ENCODE assay signal across 2 cellular contexts in the genomic region with DNA sequence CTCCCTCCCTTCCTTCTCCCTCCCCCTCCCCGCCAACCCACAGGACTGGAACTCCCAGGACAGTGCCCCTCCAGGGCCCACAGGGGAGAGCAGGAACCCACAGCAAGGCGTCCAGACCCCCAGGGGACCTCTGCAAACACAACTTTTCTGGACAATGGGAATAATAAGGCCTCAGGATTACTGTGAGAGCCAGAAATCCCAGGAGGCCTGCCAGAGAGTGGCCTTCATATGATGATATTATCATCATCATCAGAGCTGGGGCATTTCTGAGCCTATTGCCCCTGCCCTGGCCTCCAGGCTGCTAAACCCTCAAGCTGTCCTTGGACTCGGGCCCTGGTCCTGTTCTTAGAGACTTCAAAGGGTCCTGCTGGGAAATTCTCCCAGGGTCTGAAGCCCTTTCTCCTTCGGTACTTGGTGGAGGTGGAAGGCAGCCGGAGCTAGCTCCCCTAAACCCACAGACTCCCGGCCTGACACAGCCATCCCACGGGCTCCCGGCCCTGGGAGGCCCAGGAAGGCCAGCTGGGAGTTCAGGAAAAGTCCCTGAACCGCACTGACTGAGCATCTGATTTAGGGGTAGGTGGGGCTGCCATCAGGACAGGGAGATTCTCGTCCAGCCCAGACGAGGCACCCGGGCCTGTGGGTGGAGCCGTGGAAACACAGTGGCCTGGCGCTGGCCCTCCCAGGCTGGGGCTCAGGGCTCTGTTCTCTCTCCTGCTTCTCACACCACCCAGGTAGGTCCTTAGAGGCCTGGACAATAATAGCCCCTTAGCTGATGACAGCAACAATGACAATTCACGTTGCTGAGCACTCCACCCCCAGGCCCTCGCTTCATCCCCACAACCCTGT.
TF ChIP-seq lines count a peak whose summit lies in the region.

No MANE protein-coding gene starts in this region.

TF ChIP-seq in SK-N-SH, 30 proteins besides CTCF, POLR2A, EP300 and RAD21 (continued from another document):
- TF ChIP-seq, protein P1, sequence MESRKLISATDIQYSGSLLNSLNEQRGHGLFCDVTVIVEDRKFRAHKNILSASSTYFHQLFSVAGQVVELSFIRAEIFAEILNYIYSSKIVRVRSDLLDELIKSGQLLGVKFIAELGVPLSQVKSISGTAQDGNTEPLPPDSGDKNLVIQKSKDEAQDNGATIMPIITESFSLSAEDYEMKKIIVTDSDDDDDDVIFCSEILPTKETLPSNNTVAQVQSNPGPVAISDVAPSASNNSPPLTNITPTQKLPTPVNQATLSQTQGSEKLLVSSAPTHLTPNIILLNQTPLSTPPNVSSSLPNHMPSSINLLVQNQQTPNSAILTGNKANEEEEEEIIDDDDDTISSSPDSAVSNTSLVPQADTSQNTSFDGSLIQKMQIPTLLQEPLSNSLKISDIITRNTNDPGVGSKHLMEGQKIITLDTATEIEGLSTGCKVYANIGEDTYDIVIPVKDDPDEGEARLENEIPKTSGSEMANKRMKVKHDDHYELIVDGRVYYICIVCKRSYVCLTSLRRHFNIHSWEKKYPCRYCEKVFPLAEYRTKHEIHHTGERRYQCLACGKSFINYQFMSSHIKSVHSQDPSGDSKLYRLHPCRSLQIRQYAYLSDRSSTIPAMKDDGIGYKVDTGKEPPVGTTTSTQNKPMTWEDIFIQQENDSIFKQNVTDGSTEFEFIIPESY (IDR thresholded peaks at IDR 0.05; ENCODE audit: borderline replicate concordance, low read depth) = no peak
- TF ChIP-seq JUND (IDR thresholded peaks at IDR 0.05) (no peak), ELF1 (IDR thresholded peaks at IDR 0.05) (no peak), TEAD4 (IDR thresholded peaks at IDR 0.05; ENCODE audit: borderline replicate concordance, insufficient read depth) (no peak), NFIC (IDR thresholded peaks at IDR 0.05; ENCODE audit: borderline replicate concordance) (no peak), POLR2AphosphoS5 (IDR thresholded peaks at IDR 0.05; ENCODE audit: low read depth, low read length) (no peak), FOXM1 (IDR thresholded peaks at IDR 0.05; ENCODE audit: low read depth) (no peak)
- TF ChIP-seq, protein P2, sequence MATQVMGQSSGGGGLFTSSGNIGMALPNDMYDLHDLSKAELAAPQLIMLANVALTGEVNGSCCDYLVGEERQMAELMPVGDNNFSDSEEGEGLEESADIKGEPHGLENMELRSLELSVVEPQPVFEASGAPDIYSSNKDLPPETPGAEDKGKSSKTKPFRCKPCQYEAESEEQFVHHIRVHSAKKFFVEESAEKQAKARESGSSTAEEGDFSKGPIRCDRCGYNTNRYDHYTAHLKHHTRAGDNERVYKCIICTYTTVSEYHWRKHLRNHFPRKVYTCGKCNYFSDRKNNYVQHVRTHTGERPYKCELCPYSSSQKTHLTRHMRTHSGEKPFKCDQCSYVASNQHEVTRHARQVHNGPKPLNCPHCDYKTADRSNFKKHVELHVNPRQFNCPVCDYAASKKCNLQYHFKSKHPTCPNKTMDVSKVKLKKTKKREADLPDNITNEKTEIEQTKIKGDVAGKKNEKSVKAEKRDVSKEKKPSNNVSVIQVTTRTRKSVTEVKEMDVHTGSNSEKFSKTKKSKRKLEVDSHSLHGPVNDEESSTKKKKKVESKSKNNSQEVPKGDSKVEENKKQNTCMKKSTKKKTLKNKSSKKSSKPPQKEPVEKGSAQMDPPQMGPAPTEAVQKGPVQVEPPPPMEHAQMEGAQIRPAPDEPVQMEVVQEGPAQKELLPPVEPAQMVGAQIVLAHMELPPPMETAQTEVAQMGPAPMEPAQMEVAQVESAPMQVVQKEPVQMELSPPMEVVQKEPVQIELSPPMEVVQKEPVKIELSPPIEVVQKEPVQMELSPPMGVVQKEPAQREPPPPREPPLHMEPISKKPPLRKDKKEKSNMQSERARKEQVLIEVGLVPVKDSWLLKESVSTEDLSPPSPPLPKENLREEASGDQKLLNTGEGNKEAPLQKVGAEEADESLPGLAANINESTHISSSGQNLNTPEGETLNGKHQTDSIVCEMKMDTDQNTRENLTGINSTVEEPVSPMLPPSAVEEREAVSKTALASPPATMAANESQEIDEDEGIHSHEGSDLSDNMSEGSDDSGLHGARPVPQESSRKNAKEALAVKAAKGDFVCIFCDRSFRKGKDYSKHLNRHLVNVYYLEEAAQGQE (IDR thresholded peaks at IDR 0.05; ENCODE audit: low read depth, low read length) = no peak
- TF ChIP-seq, protein P3, sequence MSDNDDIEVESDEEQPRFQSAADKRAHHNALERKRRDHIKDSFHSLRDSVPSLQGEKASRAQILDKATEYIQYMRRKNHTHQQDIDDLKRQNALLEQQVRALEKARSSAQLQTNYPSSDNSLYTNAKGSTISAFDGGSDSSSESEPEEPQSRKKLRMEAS (IDR thresholded peaks at IDR 0.05; ENCODE audit: low read depth) = no peak

TF ChIP-seq in SK-N-SH treated with all-trans-retinoic acid at 6 μM for 48 hours, 23 proteins besides CTCF, POLR2A, EP300 and RAD21 (continued from another document):
- TF ChIP-seq, protein P4, sequence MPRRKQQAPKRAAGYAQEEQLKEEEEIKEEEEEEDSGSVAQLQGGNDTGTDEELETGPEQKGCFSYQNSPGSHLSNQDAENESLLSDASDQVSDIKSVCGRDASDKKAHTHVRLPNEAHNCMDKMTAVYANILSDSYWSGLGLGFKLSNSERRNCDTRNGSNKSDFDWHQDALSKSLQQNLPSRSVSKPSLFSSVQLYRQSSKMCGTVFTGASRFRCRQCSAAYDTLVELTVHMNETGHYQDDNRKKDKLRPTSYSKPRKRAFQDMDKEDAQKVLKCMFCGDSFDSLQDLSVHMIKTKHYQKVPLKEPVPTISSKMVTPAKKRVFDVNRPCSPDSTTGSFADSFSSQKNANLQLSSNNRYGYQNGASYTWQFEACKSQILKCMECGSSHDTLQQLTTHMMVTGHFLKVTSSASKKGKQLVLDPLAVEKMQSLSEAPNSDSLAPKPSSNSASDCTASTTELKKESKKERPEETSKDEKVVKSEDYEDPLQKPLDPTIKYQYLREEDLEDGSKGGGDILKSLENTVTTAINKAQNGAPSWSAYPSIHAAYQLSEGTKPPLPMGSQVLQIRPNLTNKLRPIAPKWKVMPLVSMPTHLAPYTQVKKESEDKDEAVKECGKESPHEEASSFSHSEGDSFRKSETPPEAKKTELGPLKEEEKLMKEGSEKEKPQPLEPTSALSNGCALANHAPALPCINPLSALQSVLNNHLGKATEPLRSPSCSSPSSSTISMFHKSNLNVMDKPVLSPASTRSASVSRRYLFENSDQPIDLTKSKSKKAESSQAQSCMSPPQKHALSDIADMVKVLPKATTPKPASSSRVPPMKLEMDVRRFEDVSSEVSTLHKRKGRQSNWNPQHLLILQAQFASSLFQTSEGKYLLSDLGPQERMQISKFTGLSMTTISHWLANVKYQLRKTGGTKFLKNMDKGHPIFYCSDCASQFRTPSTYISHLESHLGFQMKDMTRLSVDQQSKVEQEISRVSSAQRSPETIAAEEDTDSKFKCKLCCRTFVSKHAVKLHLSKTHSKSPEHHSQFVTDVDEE (CRISPR knock-in tag; IDR thresholded peaks at IDR 0.05) = no peak
- no peak for TF ChIP-seq GLIS3 (CRISPR knock-in tag; IDR thresholded peaks at IDR 0.05)
- no peak for TF ChIP-seq CSDC2 (CRISPR knock-in tag; IDR thresholded peaks at IDR 0.05)
- no peak for TF ChIP-seq ZC3H10 (CRISPR knock-in tag; IDR thresholded peaks at IDR 0.05)
- no peak for TF ChIP-seq OSR1 (CRISPR knock-in tag; IDR thresholded peaks at IDR 0.05)
- TF ChIP-seq ISL1 (CRISPR knock-in tag; IDR thresholded peaks at IDR 0.05) = no peak
- TF ChIP-seq TOX (CRISPR knock-in tag; IDR thresholded peaks at IDR 0.05; ENCODE audit: borderline replicate concordance) = no peak
- TF ChIP-seq ARNTL (CRISPR knock-in tag; IDR thresholded peaks at IDR 0.05; ENCODE audit: borderline replicate concordance, low read depth) = no peak
- TF ChIP-seq, protein P5, sequence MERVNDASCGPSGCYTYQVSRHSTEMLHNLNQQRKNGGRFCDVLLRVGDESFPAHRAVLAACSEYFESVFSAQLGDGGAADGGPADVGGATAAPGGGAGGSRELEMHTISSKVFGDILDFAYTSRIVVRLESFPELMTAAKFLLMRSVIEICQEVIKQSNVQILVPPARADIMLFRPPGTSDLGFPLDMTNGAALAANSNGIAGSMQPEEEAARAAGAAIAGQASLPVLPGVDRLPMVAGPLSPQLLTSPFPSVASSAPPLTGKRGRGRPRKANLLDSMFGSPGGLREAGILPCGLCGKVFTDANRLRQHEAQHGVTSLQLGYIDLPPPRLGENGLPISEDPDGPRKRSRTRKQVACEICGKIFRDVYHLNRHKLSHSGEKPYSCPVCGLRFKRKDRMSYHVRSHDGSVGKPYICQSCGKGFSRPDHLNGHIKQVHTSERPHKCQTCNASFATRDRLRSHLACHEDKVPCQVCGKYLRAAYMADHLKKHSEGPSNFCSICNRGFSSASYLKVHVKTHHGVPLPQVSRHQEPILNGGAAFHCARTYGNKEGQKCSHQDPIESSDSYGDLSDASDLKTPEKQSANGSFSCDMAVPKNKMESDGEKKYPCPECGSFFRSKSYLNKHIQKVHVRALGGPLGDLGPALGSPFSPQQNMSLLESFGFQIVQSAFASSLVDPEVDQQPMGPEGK (CRISPR knock-in tag; IDR thresholded peaks at IDR 0.05; ENCODE audit: borderline replicate concordance) = no peak
- no peak for TF ChIP-seq BACH2 (CRISPR knock-in tag; IDR thresholded peaks at IDR 0.05; ENCODE audit: borderline replicate concordance)
- TF ChIP-seq, protein P6, sequence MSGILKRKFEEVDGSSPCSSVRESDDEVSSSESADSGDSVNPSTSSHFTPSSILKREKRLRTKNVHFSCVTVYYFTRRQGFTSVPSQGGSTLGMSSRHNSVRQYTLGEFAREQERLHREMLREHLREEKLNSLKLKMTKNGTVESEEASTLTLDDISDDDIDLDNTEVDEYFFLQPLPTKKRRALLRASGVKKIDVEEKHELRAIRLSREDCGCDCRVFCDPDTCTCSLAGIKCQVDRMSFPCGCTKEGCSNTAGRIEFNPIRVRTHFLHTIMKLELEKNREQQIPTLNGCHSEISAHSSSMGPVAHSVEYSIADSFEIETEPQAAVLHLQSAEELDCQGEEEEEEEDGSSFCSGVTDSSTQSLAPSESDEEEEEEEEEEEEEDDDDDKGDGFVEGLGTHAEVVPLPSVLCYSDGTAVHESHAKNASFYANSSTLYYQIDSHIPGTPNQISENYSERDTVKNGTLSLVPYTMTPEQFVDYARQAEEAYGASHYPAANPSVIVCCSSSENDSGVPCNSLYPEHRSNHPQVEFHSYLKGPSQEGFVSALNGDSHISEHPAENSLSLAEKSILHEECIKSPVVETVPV (CRISPR knock-in tag; IDR thresholded peaks at IDR 0.05) = no peak
